ENCODE assay signal across 8 cellular contexts in genomic region chr1:162023181-162023546, GRCh38. TPM values are rescaled to one million over a fixed set of nuclear protein-coding genes. Genes with fewer than 3 reads are reported as not detected.
DNase-seq lines count a peak whose midpoint lies in the region; ATAC-seq, FAIRE-seq and TF ChIP-seq lines count a peak whose summit lies in the region.

No MANE protein-coding gene starts in this region.

- intact Hi-C loops in Caco-2 (cut with micrococcal nuclease; ENCODE audit: unreplicated experiment) = loop anchor here (5.0 kb wide), 1 partner anchor 156 kb away; no protein-coding TSS in a partner anchor

- peaks cover 6% of the 10 kb centered on the region for H3K27me3 Mint-ChIP-seq in Caco-2 (ENCODE audit: insufficient read depth, unreplicated experiment)
- H3K27me3 Mint-ChIP-seq in progenitor cell of endocrine pancreas = peaks cover 50% of the 10 kb centered on the region

- H3K9ac ChIP-seq in SK-N-SH = peak overlapping the region; percentile 69; the same call in 1 of the 2 replicates

- H3K27ac Mint-ChIP-seq in Caco-2 (ENCODE audit: unreplicated experiment) (no peak overlapping the region), progenitor cell of endocrine pancreas (no peak overlapping the region)

- H3K9me2 ChIP-seq in SK-N-SH = no peaks in the 10 kb centered on the region

- FAIRE-seq in GM19239 (lab: Jason Lieb, UNC) = no peak

- no peaks in the 10 kb centered on the region for H4K20me1 ChIP-seq in SK-N-SH (ENCODE audit: insufficient read depth)

- H3K36me3 Mint-ChIP-seq in Caco-2 (ENCODE audit: insufficient read depth, unreplicated experiment) (no peaks in the 10 kb centered on the region), progenitor cell of endocrine pancreas (ENCODE audit: insufficient read depth) (no peaks in the 10 kb centered on the region)

- peaks cover 14% of the 10 kb centered on the region for H3F3A ChIP-seq in SK-N-SH (replicated peaks; ENCODE audit: insufficient read depth)

- POLR2A ChIA-PET in Caco-2 (lab: Charles Lee) (interaction anchor here (0.6 kb wide), 1 partner anchor 49 kb away, joined by 4 read pairs; no protein-coding TSS in a partner anchor), SK-N-SH (lab: Yijun Ruan, JAX) (no interaction called here)

- H3K4me3 Mint-ChIP-seq in Caco-2 (ENCODE audit: unreplicated experiment) (peak overlapping the region; percentile 78), progenitor cell of endocrine pancreas (ENCODE audit: low read depth) (peak overlapping the region; percentile 86)

- CTCF ChIA-PET in Caco-2 (lab: Charles Lee) = interaction anchor here (1.5 to 1.6 kb wide), 2 partner anchors 12 to 14 kb away, joined by 5 to 14 read pairs; no protein-coding TSS in a partner anchor
- CTCF ChIA-PET in SK-N-SH (lab: Yijun Ruan, JAX) = interaction anchor here (1.0 to 16.7 kb wide), 4 partner anchors 13 to 229 kb away, joined by 3 to 263 read pairs (median 30); no protein-coding TSS in a partner anchor

- H3K36me3 ChIP-seq in Caco-2 (ENCODE audit: control insufficient read depth, insufficient read depth, low read length) (no peaks in the 10 kb centered on the region), SK-N-SH (replicated peaks in 1 of 2; ENCODE audit: control insufficient read depth in 1 of 2, insufficient read depth in 2 of 2, low read length in 1 of 2) (no peaks in the 10 kb centered on the region)

- ATAC-seq in GM21423 (IDR thresholded peaks at IDR 0.05; ENCODE audit: unreplicated experiment) = no peak
- ATAC-seq in GM21723 (IDR thresholded peaks at IDR 0.05; ENCODE audit: unreplicated experiment) = no peak

- DNase-seq in Caco-2 (no peak), SK-N-SH (no peak), fibroblast of villous mesenchyme (ENCODE audit: low read depth) (peak; percentile 15), progenitor cell of endocrine pancreas (ENCODE audit: low spot score, unreplicated experiment) (no peak), RKO (ENCODE audit: low spot score) (no peak), GM19239 (ENCODE audit: insufficient read length, low spot score) (no peak)

- H3K79me2 ChIP-seq in SK-N-SH (ENCODE audit: insufficient read depth) = no peaks in the 10 kb centered on the region

- H3K4me1 ChIP-seq in Caco-2 = no peaks in the 10 kb centered on the region; the same call in 1 of the 2 replicates
- H3K4me1 ChIP-seq in SK-N-SH (ENCODE audit: control insufficient read depth in 1 of 2, insufficient read depth in 2 of 2, low read depth in 1 of 2, low read length in 1 of 2) = peaks cover 25 to 32% of the 10 kb centered on the region in 2 experiments

- H3K27ac ChIP-seq in SK-N-SH (ENCODE audit: low read depth in 2 of 2, low read length in 1 of 2) = peak overlapping the region in 1 of 2 experiments; percentile 61; a peak in 1 of 4 replicates

- 68% methylated on average over 17 of the region's 20 CpGs for WGBS in SK-N-SH (ENCODE audit: low lambda C conversion rate)

- H3K4me2 ChIP-seq in SK-N-SH = peak overlapping the region; percentile 91

- no peak for TF ChIP-seq CTCF in Caco-2 (IDR thresholded peaks at IDR 0.05; ENCODE audit: insufficient read depth in 1 of 2, low read depth in 1 of 2, low read length in 1 of 2, severe bottlenecking in 1 of 2, unreplicated experiment in 1 of 2)
- no peak for TF ChIP-seq CTCF in SK-N-SH (IDR thresholded peaks at IDR 0.05)
- TF ChIP-seq CTCF in fibroblast of villous mesenchyme (IDR thresholded peaks at IDR 0.05; ENCODE audit: insufficient read depth, low read depth, low read length) = no peak
- no peak for TF ChIP-seq CTCF in progenitor cell of endocrine pancreas (IDR thresholded peaks at IDR 0.05; ENCODE audit: unreplicated experiment)

- H3K27me3 ChIP-seq in Caco-2 (replicated peaks; ENCODE audit: control insufficient read depth, insufficient read depth, low read length) (peaks cover 1% of the 10 kb centered on the region; the same call in 1 of the 2 replicates), SK-N-SH (ENCODE audit: insufficient read depth) (no peaks in the 10 kb centered on the region)

- TF ChIP-seq EP300 in SK-N-SH (IDR thresholded peaks at IDR 0.05; ENCODE audit: borderline replicate concordance in 1 of 2, low read depth in 1 of 2, low read length in 1 of 2) = no peak

- no peak for TF ChIP-seq RAD21 in SK-N-SH (IDR thresholded peaks at IDR 0.05; ENCODE audit: low read length)

- H3K9me3 ChIP-seq in Caco-2 (no peaks in the 10 kb centered on the region), SK-N-SH (no peaks in the 10 kb centered on the region; the same call in 1 of the 2 replicates)

- peak overlapping the region; percentile 98 for H2AFZ ChIP-seq in SK-N-SH (ENCODE audit: low read depth)

- H3K9me3 Mint-ChIP-seq in Caco-2 (ENCODE audit: unreplicated experiment) = peaks cover 26% of the 10 kb centered on the region
- no peaks in the 10 kb centered on the region for H3K9me3 Mint-ChIP-seq in progenitor cell of endocrine pancreas (ENCODE audit: low read depth)

- H3K4me3 ChIP-seq in Caco-2 (ENCODE audit: low read depth, low read length) (peak overlapping the region; percentile 55), SK-N-SH (ENCODE audit: low read depth in 2 of 2, low read length in 1 of 2) (peak overlapping the region; percentile 68 to 96), fibroblast of villous mesenchyme (ENCODE audit: low read depth, low read length) (peak overlapping the region; percentile 66)

- H3K4me1 Mint-ChIP-seq in Caco-2 (ENCODE audit: low read depth, unreplicated experiment) (no peaks in the 10 kb centered on the region), progenitor cell of endocrine pancreas (ENCODE audit: low read depth) (peaks cover 13% of the 10 kb centered on the region)

- BruUV-seq in Caco-2 (replicated peaks; lab: Mats Ljungman, UMichigan) = no TSS peak

TF ChIP-seq in SK-N-SH, 30 proteins besides CTCF, POLR2A, EP300 and RAD21:
- TF ChIP-seq RCOR1 (IDR thresholded peaks at IDR 0.05; ENCODE audit: low read length) (no peak), GATA2 (CRISPR knock-in tag; IDR thresholded peaks at IDR 0.05) (no peak), SMC3 (IDR thresholded peaks at IDR 0.05; ENCODE audit: low read depth, low read length) (no peak)

RNA-seq across cellular contexts. Expression of gene OLFML2B, which starts 0.5 kb away (rescaled TPM):
- total RNA-seq in Caco-2 (2022) (0.43 and 0.56 TPM in 2 replicates), fibroblast of villous mesenchyme (4.8 and 5.2 TPM in 2 replicates), progenitor cell of endocrine pancreas (0.67 and 1.8 TPM in 2 replicates)
- 5.7 and 7.3 TPM in 2 replicates for polyA plus RNA-seq in SK-N-SH (2012; rRNA removed)
- 5.9 and 6.8 TPM in 2 replicates for polyA plus RNA-seq in SK-N-SH (2012; cell fraction: cytosol; rRNA removed)
- 8.2 and 8.9 TPM in 2 replicates for polyA plus RNA-seq in SK-N-SH (2012; cell fraction: nucleus; rRNA removed)

RNA-seq across cellular contexts. Expression of gene NOS1AP, which starts 46.3 kb away (rescaled TPM):
- 5.5 and 6.1 TPM in 2 replicates for total RNA-seq in Caco-2 (2022)
- 0.03 TPM in 2 replicates for polyA plus RNA-seq in SK-N-SH (2012; rRNA removed)
- 0.01 and 0.04 TPM in 2 replicates for polyA plus RNA-seq in SK-N-SH (2012; cell fraction: cytosol; rRNA removed)
- polyA plus RNA-seq in SK-N-SH (2012; cell fraction: nucleus; rRNA removed) = 0.10 and 0.21 TPM in 2 replicates
- under 0.01 and 0.43 TPM in 2 replicates for total RNA-seq in fibroblast of villous mesenchyme
- 5.6 and 6.0 TPM in 2 replicates for total RNA-seq in progenitor cell of endocrine pancreas
